In the genomic region with DNA sequence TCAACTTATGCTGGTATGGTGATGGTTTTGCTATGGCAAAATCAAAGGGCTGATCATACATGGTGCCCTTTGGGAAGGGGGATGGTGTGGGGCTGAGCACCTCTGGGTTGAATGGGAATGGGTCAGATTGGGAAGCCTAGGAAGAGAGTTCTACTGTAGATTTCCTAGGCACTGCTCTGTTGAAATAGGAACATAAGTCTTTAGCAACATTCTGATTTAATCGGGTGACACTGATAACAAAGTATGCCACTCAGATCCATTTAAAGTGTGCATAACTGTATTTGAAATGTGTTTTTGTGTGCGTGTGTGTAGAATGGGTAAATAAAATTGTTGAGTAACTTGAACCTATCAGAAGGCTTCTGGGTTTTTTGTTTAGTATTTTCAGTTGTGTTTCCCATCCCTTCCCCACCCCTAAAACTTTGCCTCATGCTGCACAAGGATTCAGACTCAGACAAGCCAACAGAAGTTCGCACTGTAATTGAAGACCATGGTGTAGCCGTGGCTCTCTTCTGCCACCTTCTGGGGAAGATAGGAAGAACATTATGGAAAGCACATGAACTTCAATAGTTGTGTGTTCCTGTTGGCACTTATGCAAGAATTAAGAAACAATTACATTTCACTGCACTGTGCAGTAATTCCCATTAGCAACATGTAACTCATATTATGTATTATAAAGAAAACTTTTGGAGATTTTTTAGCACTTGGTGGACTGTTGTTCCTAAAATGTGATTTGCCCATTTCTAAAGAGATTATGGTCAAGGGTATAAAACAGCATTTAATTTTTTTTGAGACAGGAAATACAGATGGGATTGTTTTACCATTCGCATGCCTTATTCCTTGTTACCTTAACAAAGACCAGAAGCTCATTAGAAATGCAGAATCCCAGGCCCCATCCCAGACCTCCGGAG, we compare ENCODE assay signal across 8 cellular contexts. TPM values are rescaled to one million over a fixed set of nuclear protein-coding genes. Genes with fewer than 3 reads are reported as not detected.
A peak's percentile ranks its signal among the peaks of the same experiment; 100 is the strongest.
DNase-seq lines count a peak whose midpoint lies in the region; ATAC-seq and TF ChIP-seq lines count a peak whose summit lies in the region.

No MANE protein-coding gene starts in this region.

- peak; percentile 72 for ATAC-seq in GM21381 (IDR thresholded peaks at IDR 0.05; ENCODE audit: unreplicated experiment)
- ATAC-seq in heart right ventricle = peak; percentile 62 to 86 (median 80)
- ATAC-seq in GM18870 (IDR thresholded peaks at IDR 0.05; ENCODE audit: unreplicated experiment) = no peak

- DNase-seq in NCI-H146 (lab: John Stamatoyannopoulos, UW) (peak; percentile 42), T-helper 1 cell (peak in 4 of 5 donors; percentile 37 to 70 (median 52)), amniotic epithelial cell (ENCODE audit: low read depth) (peak; percentile 81), heart right ventricle (peak in 1 of 2 donors; percentile 74), retinal pigment epithelial cell (ENCODE audit: low read depth) (no peak)

- intact Hi-C loops in heart right ventricle (cut with DNase I) = loop anchor here in 3 of 10 donors (1.0 to 10.0 kb wide), 4 partner anchors 27 to 443 kb away; partner anchors contain the start of genes DYRK3 (in 1 of the 3), FCMR (in 1 of the 3) and YOD1 (in 1 of the 3)

- H3K4me3 ChIP-seq in heart right ventricle (no peak overlapping the region), retinal pigment epithelial cell (ENCODE audit: low read length) (no peak overlapping the region)

- peaks cover 0 to 58% (median 21%) of the 10 kb centered on the region in 9 donors for H3K4me1 ChIP-seq in heart right ventricle

- no peaks in the 10 kb centered on the region for H3K9me3 ChIP-seq in heart right ventricle

- 29 to 36% methylated on average over 6 of the region's 6 CpGs for WGBS in heart right ventricle, 2 donors

- H3K36me3 ChIP-seq in heart right ventricle = peaks cover 0 to 80% (median 5%) of the 10 kb centered on the region in 9 donors

- H3K27ac ChIP-seq in C4-2B (no peak overlapping the region), heart right ventricle (peak overlapping the region in 5 of 10 donors; percentile 12 to 69 (median 42))

- no peaks in the 10 kb centered on the region for H3K27me3 ChIP-seq in heart right ventricle

- peak; percentile 98 for TF ChIP-seq CTCF in C4-2B (conservative IDR thresholded peaks at IDR 0.05)
- TF ChIP-seq CTCF in heart right ventricle (IDR thresholded peaks at IDR 0.05) = peak; percentile 71 to 94 (median 88)
- peak; percentile 95 for TF ChIP-seq CTCF in retinal pigment epithelial cell (conservative IDR thresholded peaks at IDR 0.05; ENCODE audit: low read depth, low read length)

RNA-seq across cellular contexts. Expression of gene C4BPB, which starts 10.9 kb away (rescaled TPM):
- total RNA-seq in heart right ventricle = 1 to 10 TPM in 1 of 10 donors, under 1 TPM in 2, not detected in 7; 0.49 to 1.7 (median 0.57) TPM
- polyA plus RNA-seq in heart right ventricle = under 1 TPM in 1 of 2 donors, not detected in 1; 0.06 TPM

RNA-seq across cellular contexts. Expression of gene PFKFB2, which starts 24.6 kb away (rescaled TPM):
- total RNA-seq in heart right ventricle = 100 to 1,000 TPM in 5 of 10 donors, 10 to 100 TPM in 5; 45.3 to 161 (median 89.5) TPM
- 10 to 100 TPM in 1 of 2 donors, 1 to 10 TPM in 1; 5.2 to 41.4 TPM for polyA plus RNA-seq in heart right ventricle

RNA-seq across cellular contexts. Expression of gene C4BPA, which starts 26.3 kb away (rescaled TPM):
- total RNA-seq in heart right ventricle = not detected
- polyA plus RNA-seq in heart right ventricle = not detected

RNA-seq across cellular contexts. Expression of gene YOD1, which starts 26.7 kb away (rescaled TPM):
- 1 to 10 TPM; 4.1 to 9.1 (median 5.9) TPM for total RNA-seq in heart right ventricle
- polyA plus RNA-seq in heart right ventricle = 1 to 10 TPM; 2.6 to 3.7 TPM

RNA-seq across cellular contexts. Expression of gene C1orf116, which starts 45.2 kb away (rescaled TPM):
- 1 to 10 TPM in 1 of 10 donors, under 1 TPM in 9; 0.36 to 1.5 (median 0.65) TPM for total RNA-seq in heart right ventricle
- polyA plus RNA-seq in heart right ventricle = under 1 TPM; 0.07 to 0.16 TPM
